1 cellular context compared by ENCODE assay signal in genomic region chr3:107347717-107348116, GRCh38.
TF ChIP-seq lines count a peak whose summit lies in the region.

No MANE protein-coding gene starts in this region.

TF ChIP-seq in HCT116, 20 proteins besides CTCF, POLR2A, EP300 and RAD21 (continued from another document):
- TF ChIP-seq ZBTB33 (IDR thresholded peaks at IDR 0.05; ENCODE audit: extremely low read depth, insufficient replicate concordance, low read length), result no peak
- TF ChIP-seq CEBPB (IDR thresholded peaks at IDR 0.05; ENCODE audit: low read depth), result no peak
- no peak for TF ChIP-seq ELF1 (IDR thresholded peaks at IDR 0.05; ENCODE audit: borderline replicate concordance, low read depth)
- no peak for TF ChIP-seq CBX3 (IDR thresholded peaks at IDR 0.05; ENCODE audit: low read depth)
- no peak for TF ChIP-seq ZNF274 (IDR thresholded peaks at IDR 0.05; ENCODE audit: low read depth, low read length)
